ENCODE assay signal across 25 cellular contexts in genomic region chr11:17684550-17684949, GRCh38. TPM values are rescaled to one million over a fixed set of nuclear protein-coding genes. Genes with fewer than 3 reads are reported as not detected.
"Had no signal": no experiment of that assay in that cellular context is flagged by ENCODE, and none has a peak within 500 bp of the region (broad histone marks: within the 10 kb centered on the region; RNA-seq: fewer than 3 reads in every experiment).

No MANE protein-coding gene starts in this region.

- H3K4me3 Mint-ChIP-seq: IgD-negative memory B cell had no signal

- H3K9ac ChIP-seq: SK-N-SH had no signal

- ATAC-seq: Right ventricle myocardium inferior had no signal

- H3K36me3 ChIP-seq: SJSA1 had no signal

- H3K27ac Mint-ChIP-seq: IgD-negative memory B cell had no signal

- H3K4me3 ChIP-seq: SJSA1 had no signal

- H3K9me3 ChIP-seq: SJSA1, SK-N-SH had no signal

- H3K27ac ChIP-seq: HL-60, SJSA1 had no signal

- H3K36me3 Mint-ChIP-seq: IgD-negative memory B cell had no signal

- H3K4me1 Mint-ChIP-seq: IgD-negative memory B cell had no signal

- DNase-seq: KBM-7, MV-4-11, NCI-H1048, NCI-H1105 treated with DMSO at 0.1 percent for 48 hours, NCI-H1417 treated with DMSO at 0.1 percent for 48 hours, NCI-H146, NCI-H187, NCI-H2029, NCI-H2081 treated with DMSO at 0.1 percent for 48 hours, NCI-H2171, NCI-H226, NCI-H446, NCI-H510A, NCI-H524 treated with DMSO at 0.1 percent for 48 hours, NCI-H69, NCI-H774, PC-3, SHP77 treated with DMSO at 0.1 percent for 48 hours, SK-N-SH, SW 1271 had no signal

- H3K9me3 Mint-ChIP-seq: IgD-negative memory B cell had no signal

RNA-seq across cellular contexts. Expression of gene MYOD1, which starts 34.8 kb away (rescaled TPM):
- total RNA-seq: MCF 10A, PC-3, SJSA1 had no signal
- polyA plus RNA-seq: IgD-negative memory B cell, SK-N-SH had no signal

RNA-seq across cellular contexts. Expression of gene KCNC1, which starts 50.0 kb away (rescaled TPM):
- total RNA-seq: MCF 10A, PC-3, Right ventricle myocardium inferior, SJSA1 had no signal
